ENCODE assay signal across 16 cellular contexts in the genomic region with DNA sequence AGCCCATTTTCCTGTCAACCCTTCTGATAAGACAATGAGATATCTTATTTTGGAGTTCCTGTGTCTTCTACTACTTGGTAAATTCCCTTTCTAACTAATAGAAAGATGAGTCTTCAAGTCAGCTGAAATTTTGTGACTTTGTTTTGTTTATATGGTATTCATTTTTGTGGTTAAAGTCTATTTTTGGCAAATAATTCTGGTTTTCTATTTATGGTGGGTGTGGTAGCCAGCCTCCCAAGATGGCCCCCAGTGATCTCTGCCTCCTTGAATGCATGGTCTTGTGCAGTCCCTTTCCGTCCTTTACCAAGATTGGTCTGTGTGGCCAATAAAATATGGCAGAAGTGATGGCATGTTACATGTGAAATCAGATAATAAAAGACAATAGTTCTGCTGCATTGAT.
DNase-seq lines count a peak whose midpoint lies in the region; ATAC-seq and TF ChIP-seq lines count a peak whose summit lies in the region.
"Had no signal": no experiment of that assay in that cellular context is flagged by ENCODE, and none has a peak within 500 bp of the region (broad histone marks: within the 10 kb centered on the region; RNA-seq: fewer than 3 reads in every experiment).

No MANE protein-coding gene starts in this region.

- no peaks in the 10 kb centered on the region for H3F3A ChIP-seq in MM.1S (ENCODE audit: insufficient read depth, low read length)

- no peaks in the 10 kb centered on the region for H3K9me2 ChIP-seq in MM.1S (replicated peaks; ENCODE audit: insufficient read depth, low read length)

- TF ChIP-seq CTCF in CD14-positive monocyte (IDR thresholded peaks at IDR 0.05) = no peak
- TF ChIP-seq CTCF in MM.1S (IDR thresholded peaks at IDR 0.05; ENCODE audit: low read length) = no peak
- no peak for TF ChIP-seq CTCF in choroid plexus epithelial cell (conservative IDR thresholded peaks at IDR 0.05; ENCODE audit: low read depth, low read length)
- no peak for TF ChIP-seq CTCF in osteoblast (IDR thresholded peaks at IDR 0.05; ENCODE audit: extremely low read depth, low read depth, low read length)

- H3K79me2 ChIP-seq in MM.1S (ENCODE audit: low read length) = peaks cover 96% of the 10 kb centered on the region
- peaks cover 89% of the 10 kb centered on the region for H3K79me2 ChIP-seq in osteoblast (ENCODE audit: insufficient read depth, low read length)

- H3K9me3 Mint-ChIP-seq in CD14-positive monocyte = no peaks in the 10 kb centered on the region
- no peaks in the 10 kb centered on the region for H3K9me3 Mint-ChIP-seq in activated CD4-positive, alpha-beta T cell treated with anti-CD3 and anti-CD28 coated beads for 36 hours (ENCODE audit: low read depth)
- H3K9me3 Mint-ChIP-seq: activated CD4-positive, alpha-beta memory T cell treated with anti-CD3 and anti-CD28 coated beads for 36 hours; endodermal cell; memory B cell had no signal

- H3K4me2 ChIP-seq in MM.1S (ENCODE audit: low read depth, low read length) (no peak overlapping the region), osteoblast (ENCODE audit: insufficient read depth, low read length) (peak overlapping the region; percentile 0)
- H3K4me2 ChIP-seq: BLaER1 had no signal

- H4K20me1 ChIP-seq in MM.1S (ENCODE audit: insufficient read depth, low read length) (0 out of 2 replicates have a peak, but pooled peaks cover 5% of the 10 kb centered on the region), osteoblast (ENCODE audit: insufficient read depth, low read length) (peaks cover 3% of the 10 kb centered on the region)

- peaks cover 33% of the 10 kb centered on the region; the same call in 1 of the 2 replicates for H3K4me1 ChIP-seq in MM.1S (ENCODE audit: low read length)
- peaks cover 60% of the 10 kb centered on the region for H3K4me1 ChIP-seq in osteoblast (ENCODE audit: insufficient read depth, low read length)

- H3K27me3 Mint-ChIP-seq in CD14-positive monocyte (ENCODE audit: low read depth in 3 of 3) = no peaks in the 10 kb centered on the region
- H3K27me3 Mint-ChIP-seq in activated CD4-positive, alpha-beta T cell treated with anti-CD3 and anti-CD28 coated beads for 36 hours = no peaks in the 10 kb centered on the region
- H3K27me3 Mint-ChIP-seq: activated CD4-positive, alpha-beta memory T cell treated with anti-CD3 and anti-CD28 coated beads for 36 hours; memory B cell had no signal

- H3K9me3 ChIP-seq in MM.1S (replicated peaks; ENCODE audit: insufficient read depth, low read length) (no peaks in the 10 kb centered on the region), osteoblast (ENCODE audit: low read depth, low read length) (no peaks in the 10 kb centered on the region)
- H3K9me3 ChIP-seq: right lobe of liver had no signal

- intact Hi-C loops in CD14-positive monocyte (cut with micrococcal nuclease) = loop anchor here in 1 of 2 donors (5.0 kb wide), 2 partner anchors 35 to 90 kb away; a partner anchor contains a TSS
- intact Hi-C loops in activated CD4-positive, alpha-beta T cell treated with anti-CD3 and anti-CD28 coated beads for 36 hours (cut with DNase I, micrococcal nuclease) = no loop called here

- in situ Hi-C loops in KBM-7 (cut with MboI; ENCODE audit: low pct_unique_long_range_greater_than_20kb, low sequenced_read_pairs) = no loop called here

- no peak for ATAC-seq in activated CD4-positive, alpha-beta T cell treated with anti-CD3 and anti-CD28 coated beads for 36 hours
- no peak for ATAC-seq in GM21360 (IDR thresholded peaks at IDR 0.05; ENCODE audit: unreplicated experiment)
- ATAC-seq: right lobe of liver had no signal

- H3K27ac ChIP-seq in MM.1S (ENCODE audit: low read length) (no peak overlapping the region), osteoblast (ENCODE audit: low read depth, low read length) (peak overlapping the region; percentile 78)
- H3K27ac ChIP-seq: BLaER1, right lobe of liver had no signal

- POLR2A ChIA-PET in activated CD4-positive, alpha-beta T cell treated with anti-CD3 and anti-CD28 coated beads for 36 hours (lab: Charles Lee) = no interaction called here

- CTCF ChIA-PET in activated CD4-positive, alpha-beta T cell treated with anti-CD3 and anti-CD28 coated beads for 36 hours (lab: Charles Lee) = no interaction called here

- H3K4me3 ChIP-seq in MM.1S (ENCODE audit: low read length) (no peak overlapping the region), choroid plexus epithelial cell (ENCODE audit: low read depth, low read length) (no peak overlapping the region), osteoblast (ENCODE audit: insufficient read depth, low read length) (no peak overlapping the region)
- H3K4me3 ChIP-seq: BLaER1, right lobe of liver had no signal

- H3K27me3 ChIP-seq in MM.1S (replicated peaks; ENCODE audit: insufficient read depth, low read length) (no peaks in the 10 kb centered on the region), osteoblast (ENCODE audit: insufficient read depth, low read length) (no peaks in the 10 kb centered on the region)
- H3K27me3 ChIP-seq: BLaER1, right lobe of liver had no signal

- H3K9ac ChIP-seq in MM.1S (ENCODE audit: low read length) = no peak overlapping the region
- H3K9ac ChIP-seq: BLaER1 had no signal

- H2AFZ ChIP-seq in MM.1S (ENCODE audit: low read length) (no peak overlapping the region), osteoblast (ENCODE audit: low read length) (no peak overlapping the region)

- H3K27ac Mint-ChIP-seq in CD14-positive monocyte = peak overlapping the region; percentile 46 to 91 (median 81)
- H3K27ac Mint-ChIP-seq in activated CD4-positive, alpha-beta T cell treated with anti-CD3 and anti-CD28 coated beads for 36 hours = no peak overlapping the region
- H3K27ac Mint-ChIP-seq: activated CD4-positive, alpha-beta memory T cell treated with anti-CD3 and anti-CD28 coated beads for 36 hours; endodermal cell had no signal

- H3K36me3 ChIP-seq in MM.1S (replicated peaks; ENCODE audit: insufficient read depth, low read length) (peaks cover 24% of the 10 kb centered on the region), osteoblast (ENCODE audit: insufficient read depth, low read length) (peaks cover 45% of the 10 kb centered on the region)

- peaks cover 55 to 63% of the 10 kb centered on the region in 2 donors for H3K36me3 Mint-ChIP-seq in CD14-positive monocyte
- peaks cover 61% of the 10 kb centered on the region for H3K36me3 Mint-ChIP-seq in activated CD4-positive, alpha-beta T cell treated with anti-CD3 and anti-CD28 coated beads for 36 hours (ENCODE audit: low read depth)

- H3K4me1 Mint-ChIP-seq in CD14-positive monocyte = peaks cover 53% of the 10 kb centered on the region
- peaks cover 52% of the 10 kb centered on the region for H3K4me1 Mint-ChIP-seq in activated CD4-positive, alpha-beta T cell treated with anti-CD3 and anti-CD28 coated beads for 36 hours
- H3K4me1 Mint-ChIP-seq: endodermal cell had no signal

- H3K4me3 Mint-ChIP-seq in CD14-positive monocyte = no peak overlapping the region
- no peak overlapping the region for H3K4me3 Mint-ChIP-seq in activated CD4-positive, alpha-beta T cell treated with anti-CD3 and anti-CD28 coated beads for 36 hours
- H3K4me3 Mint-ChIP-seq: activated CD4-positive, alpha-beta memory T cell treated with anti-CD3 and anti-CD28 coated beads for 36 hours; endodermal cell; memory B cell had no signal

- DNase-seq in CD14-positive monocyte (ENCODE audit: low spot score) = no peak
- DNase-seq in MM.1S = peak; percentile 24
- peak; percentile 39 for DNase-seq in choroid plexus epithelial cell (ENCODE audit: low read depth)
- peak; percentile 9 for DNase-seq in osteoblast (ENCODE audit: insufficient read length, low spot score, missing footprints)
- no peak for DNase-seq in KBM-7
- no peak for DNase-seq in activated effector memory CD4-positive, alpha-beta T cell treated with anti-CD3 and anti-CD28 coated beads, Interleukin-2, amount 50 U/mL, for 16 hours
- no peak for DNase-seq in activated CD4-positive, alpha-beta T cell treated with anti-CD3 and anti-CD28 coated beads for 36 hours
- DNase-seq: activated CD4-positive, alpha-beta memory T cell treated with anti-CD3 and anti-CD28 coated beads for 36 hours; DMS153; endodermal cell; NCI-H2029; NCI-H524; right lobe of liver had no signal

Comparison
In these comparisons a context has a peak if more than half of its experiments do, and no peak if none do; other contexts are left out.
1. DNase-seq: peak in MM.1S (single experiment), choroid plexus epithelial cell (single experiment) and osteoblast (single experiment); none in CD14-positive monocyte (single experiment), KBM-7 (single experiment), activated effector memory CD4-positive, alpha-beta T cell treated with anti-CD3 and anti-CD28 coated beads, Interleukin-2, amount 50 U/mL, for 16 hours (single experiment) and activated CD4-positive, alpha-beta T cell treated with anti-CD3 and anti-CD28 coated beads for 36 hours (single experiment).